Comparison of ENCODE assay signal across 1 cellular context in genomic region chr17:83176956-83177583, GRCh38.
TF ChIP-seq lines count a peak whose summit lies in the region.

No MANE protein-coding gene starts in this region.

TF ChIP-seq in HepG2, 621 proteins besides CTCF, POLR2A, EP300 and RAD21 (continued from another document):
- no peak for TF ChIP-seq NFKB2 (CRISPR knock-in tag; IDR thresholded peaks at IDR 0.05; ENCODE audit: borderline replicate concordance)
- no peak for TF ChIP-seq ZNF34 (CRISPR knock-in tag; IDR thresholded peaks at IDR 0.05; ENCODE audit: borderline replicate concordance)
- TF ChIP-seq ISX (CRISPR knock-in tag; conservative IDR thresholded peaks at IDR 0.05) = no peak
- no peak for TF ChIP-seq XRCC5 (optimal IDR thresholded peaks at IDR 0.05; ENCODE audit: low read length)
- no peak for TF ChIP-seq SP2 (CRISPR knock-in tag; IDR thresholded peaks at IDR 0.05)
